In the genomic region with DNA sequence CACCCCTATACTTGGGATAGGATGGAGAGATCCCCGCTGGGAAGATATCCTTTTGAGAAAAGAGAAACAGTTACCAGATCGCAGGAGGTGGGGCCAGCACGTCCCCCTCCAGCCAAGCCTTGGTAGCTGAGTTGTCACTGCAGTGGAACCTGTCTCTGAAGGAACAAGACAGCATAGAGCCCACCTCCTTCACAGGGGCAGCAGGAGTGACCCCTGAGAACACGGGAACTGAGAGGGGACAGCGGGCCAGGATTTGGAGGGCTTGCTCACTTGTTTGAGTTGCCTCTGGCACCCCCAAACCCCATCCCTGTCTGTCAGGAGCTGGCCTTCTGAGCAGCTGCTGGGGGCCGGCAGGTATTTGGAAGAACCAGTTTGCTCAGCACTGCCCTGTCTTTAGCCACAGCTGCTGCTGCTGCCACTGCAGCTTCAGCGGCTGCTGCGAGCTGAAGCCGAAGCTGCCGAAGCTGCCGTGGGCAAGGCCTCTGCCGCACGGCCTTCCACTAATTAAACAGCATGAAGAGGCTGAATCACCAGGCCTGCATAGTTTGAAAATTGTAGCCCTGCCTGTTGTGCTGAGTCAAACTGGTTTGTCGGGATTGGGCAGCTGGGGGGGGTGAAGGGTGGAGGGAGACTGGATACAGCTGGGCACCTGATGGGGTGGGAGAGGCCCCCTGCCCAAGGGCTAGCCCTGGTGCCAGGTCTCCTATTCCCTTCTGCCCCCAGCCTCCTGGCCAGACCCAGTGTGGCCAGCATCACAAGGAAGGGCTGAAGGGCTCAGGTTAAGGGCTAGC, we compare ENCODE assay signal across 9 cellular contexts. TPM values are rescaled to one million over a fixed set of nuclear protein-coding genes. Genes with fewer than 3 reads are reported as not detected.
DNase-seq lines count a peak whose midpoint lies in the region; ATAC-seq and TF ChIP-seq lines count a peak whose summit lies in the region.
"Had no signal": no experiment of that assay in that cellular context is flagged by ENCODE, and none has a peak within 500 bp of the region (broad histone marks: within the 10 kb centered on the region; RNA-seq: fewer than 3 reads in every experiment).

No MANE protein-coding gene starts in this region.

- peaks cover 20% of the 10 kb centered on the region for H3K4me1 Mint-ChIP-seq in CD8-positive, alpha-beta T cell (ENCODE audit: low read depth)
- H3K4me1 Mint-ChIP-seq in CD4-positive, alpha-beta memory T cell, result peaks cover 14 to 53% (median 22%) of the 10 kb centered on the region in 4 donors

- CTCF ChIA-PET in CD8-positive, alpha-beta T cell (lab: Charles Lee), result interaction anchor here (2.3 kb wide), 1 partner anchor 212 kb away, joined by 12 read pairs; no protein-coding TSS in a partner anchor
- CTCF ChIA-PET in CD4-positive, alpha-beta memory T cell (lab: Charles Lee; ENCODE audit: partially characterized antibody), result interaction anchor here (1.2 kb wide), 1 partner anchor 9 kb away, joined by 3 read pairs; no protein-coding TSS in a partner anchor

- no peak for ATAC-seq in CD8-positive, alpha-beta T cell
- no peak for ATAC-seq in GM18519 (IDR thresholded peaks at IDR 0.05; ENCODE audit: low FRiP score, unreplicated experiment)

- POLR2A ChIA-PET in CD8-positive, alpha-beta T cell (lab: Charles Lee), result no interaction called here
- POLR2A ChIA-PET in CD4-positive, alpha-beta memory T cell (lab: Charles Lee; ENCODE audit: partially characterized antibody), result no interaction called here

- DNase-seq in ELF-1 (ENCODE audit: low read depth, low spot score) (peak; percentile 92), NCI-H526 treated with DMSO at 0.1 percent for 48 hours (lab: John Stamatoyannopoulos, UW) (peak; percentile 68), esophagus squamous epithelium (lab: John Stamatoyannopoulos, UW) (no peak), D341Med (ENCODE audit: low spot score) (no peak)
- no peak for DNase-seq in CD8-positive, alpha-beta T cell
- no peak for DNase-seq in CD4-positive, alpha-beta memory T cell
- DNase-seq: activated naive CD4-positive, alpha-beta T cell had no signal

- H3K27me3 Mint-ChIP-seq in CD8-positive, alpha-beta T cell (ENCODE audit: low read depth), result peaks cover 35% of the 10 kb centered on the region
- peaks cover 13% of the 10 kb centered on the region in 2 donors for H3K27me3 Mint-ChIP-seq in CD4-positive, alpha-beta memory T cell

- intact Hi-C loops in esophagus squamous epithelium (cut with DNase I), result loop anchor here (2.0 kb wide), 1 partner anchor 213 kb away; no protein-coding TSS in a partner anchor
- intact Hi-C loops in CD8-positive, alpha-beta T cell (cut with DNase I, micrococcal nuclease), result no loop called here
- intact Hi-C loops in CD4-positive, alpha-beta memory T cell (cut with micrococcal nuclease), result no loop called here

- no peaks in the 10 kb centered on the region for H3K36me3 Mint-ChIP-seq in CD8-positive, alpha-beta T cell
- H3K36me3 Mint-ChIP-seq in CD4-positive, alpha-beta memory T cell, result no peaks in the 10 kb centered on the region

- no peaks in the 10 kb centered on the region for H3K9me3 Mint-ChIP-seq in CD8-positive, alpha-beta T cell
- H3K9me3 Mint-ChIP-seq in CD4-positive, alpha-beta memory T cell, result peaks cover 0 to 3% (median 0%) of the 10 kb centered on the region in 8 donors

- peak overlapping the region; percentile 41 for H3K9ac ChIP-seq in rectal smooth muscle tissue (ENCODE audit: low read length)

- no peak for TF ChIP-seq CTCF in esophagus squamous epithelium (IDR thresholded peaks at IDR 0.05)
- no peak for TF ChIP-seq CTCF in CD8-positive, alpha-beta T cell (IDR thresholded peaks at IDR 0.05)

- H3K36me3 ChIP-seq in esophagus squamous epithelium (no peaks in the 10 kb centered on the region), rectal smooth muscle tissue (ENCODE audit: control insufficient read depth, insufficient read depth, low read length) (no peaks in the 10 kb centered on the region)
- no peaks in the 10 kb centered on the region for H3K36me3 ChIP-seq in CD8-positive, alpha-beta T cell (ENCODE audit: insufficient read depth, low read length)
- H3K36me3 ChIP-seq in CD4-positive, alpha-beta memory T cell (ENCODE audit: insufficient read depth, low read length), result no peaks in the 10 kb centered on the region

- peak overlapping the region; percentile 88 to 98 (median 94) for H3K27ac ChIP-seq in esophagus squamous epithelium
- H3K27ac ChIP-seq in rectal smooth muscle tissue (ENCODE audit: low read depth, low read length), result peak overlapping the region; percentile 87
- H3K27ac ChIP-seq in CD8-positive, alpha-beta T cell (ENCODE audit: low read depth, low read length), result no peak overlapping the region
- H3K27ac ChIP-seq in CD4-positive, alpha-beta memory T cell (ENCODE audit: low read depth, low read length), result no peak overlapping the region

- H3K4me3 ChIP-seq in esophagus squamous epithelium, result peak overlapping the region; percentile 14 to 88 (median 64)
- H3K4me3 ChIP-seq in rectal smooth muscle tissue (ENCODE audit: low read length), result peak overlapping the region; percentile 49
- no peak overlapping the region for H3K4me3 ChIP-seq in CD8-positive, alpha-beta T cell (ENCODE audit: low read depth, low read length)
- no peak overlapping the region for H3K4me3 ChIP-seq in CD4-positive, alpha-beta memory T cell (ENCODE audit: low read length in 2 of 2)

- no peaks in the 10 kb centered on the region for H3K9me3 ChIP-seq in esophagus squamous epithelium
- no peaks in the 10 kb centered on the region for H3K9me3 ChIP-seq in CD8-positive, alpha-beta T cell (ENCODE audit: low read length)
- H3K9me3 ChIP-seq in CD4-positive, alpha-beta memory T cell (ENCODE audit: control insufficient read depth in 1 of 2, low read length in 2 of 2), result no peaks in the 10 kb centered on the region

- no peak overlapping the region for H3K27ac Mint-ChIP-seq in CD8-positive, alpha-beta T cell
- no peak overlapping the region for H3K27ac Mint-ChIP-seq in CD4-positive, alpha-beta memory T cell

- TF ChIP-seq POLR2A in esophagus squamous epithelium (IDR thresholded peaks at IDR 0.05), result peak in 2 of 4 donors; percentile 41 to 65

- H3K4me1 ChIP-seq in esophagus squamous epithelium (peaks cover 61 to 94% (median 64%) of the 10 kb centered on the region in 3 donors), rectal smooth muscle tissue (ENCODE audit: control insufficient read depth, insufficient read depth, low read length) (peaks cover 38% of the 10 kb centered on the region)
- peaks cover 11% of the 10 kb centered on the region for H3K4me1 ChIP-seq in CD8-positive, alpha-beta T cell (ENCODE audit: insufficient read depth, low read length)
- H3K4me1 ChIP-seq in CD4-positive, alpha-beta memory T cell (ENCODE audit: insufficient read depth, low read length), result peaks cover 22% of the 10 kb centered on the region

- H3K27me3 ChIP-seq in esophagus squamous epithelium (peaks cover 0 to 16% (median 0%) of the 10 kb centered on the region in 4 donors), rectal smooth muscle tissue (ENCODE audit: control insufficient read depth, insufficient read depth, low read length) (no peaks in the 10 kb centered on the region)
- peaks cover 6% of the 10 kb centered on the region for H3K27me3 ChIP-seq in CD8-positive, alpha-beta T cell (ENCODE audit: insufficient read depth, low read length)
- peaks cover 5% of the 10 kb centered on the region for H3K27me3 ChIP-seq in CD4-positive, alpha-beta memory T cell (ENCODE audit: insufficient read depth, low read length)

- WGBS in esophagus squamous epithelium, 2 donors, result 30 to 32% methylated on average over 3 to 4 of the region's 14 CpGs

- H3K4me3 Mint-ChIP-seq in CD8-positive, alpha-beta T cell, result no peak overlapping the region
- no peak overlapping the region for H3K4me3 Mint-ChIP-seq in CD4-positive, alpha-beta memory T cell

RNA-seq across cellular contexts. Expression of gene EPHB3, which starts 4.0 kb away (rescaled TPM):
- 10 to 100 TPM; 14.7 to 58.1 (median 33.1) TPM for total RNA-seq in esophagus squamous epithelium
- not detected for total RNA-seq in CD8-positive, alpha-beta T cell
- total RNA-seq in CD4-positive, alpha-beta memory T cell, result under 1 TPM; 0.29 to 0.67 TPM
- polyA plus RNA-seq in CD4-positive, alpha-beta memory T cell, result under 1 TPM; 0.04 to 0.79 TPM

Comparison
In these comparisons a context has a peak if more than half of its experiments do, and no peak if none do; other contexts are left out.
1. DNase-seq: peak in ELF-1 (single experiment) and NCI-H526 treated with DMSO at 0.1 percent for 48 hours (single experiment); none in esophagus squamous epithelium (single experiment), CD8-positive, alpha-beta T cell (0 of 7), D341Med (single experiment) and CD4-positive, alpha-beta memory T cell (0 of 5).
2. H3K27ac ChIP-seq: peak in esophagus squamous epithelium (4 of 4) and rectal smooth muscle tissue (single experiment); none in CD8-positive, alpha-beta T cell (single experiment) and CD4-positive, alpha-beta memory T cell (single experiment).
3. H3K4me3 ChIP-seq: peak in esophagus squamous epithelium (4 of 4) and rectal smooth muscle tissue (single experiment); none in CD8-positive, alpha-beta T cell (single experiment) and CD4-positive, alpha-beta memory T cell (0 of 2).
4. RNA of gene EPHB3, which starts 4.0 kb away (total RNA-seq): 14.7 to 58.1 TPM in esophagus squamous epithelium; 0.29 to 0.67 TPM in CD4-positive, alpha-beta memory T cell and not detected in CD8-positive, alpha-beta T cell; every median in the first group is over 4 times any median in the second.